Comparison of ENCODE assay signal across 8 cellular contexts in genomic region chr15:80989110-80989517, GRCh38. TPM values are rescaled to one million over a fixed set of nuclear protein-coding genes. Genes with fewer than 3 reads are reported as not detected.
DNase-seq lines count a peak whose midpoint lies in the region; ATAC-seq lines count a peak whose summit lies in the region.

No MANE protein-coding gene starts in this region.

- peak overlapping the region; percentile 53 to 86 (median 73) for H3K9ac ChIP-seq in subcutaneous abdominal adipose tissue (ENCODE audit: low read length in 5 of 5)

- WGBS in adipose tissue, 3 donors: 0 to 2% (median 1%) methylated on average over 7 of the region's 7 CpGs

- DNase-seq in kidney tubule cell (ENCODE audit: low spot score): peak; percentile 47
- no peak for DNase-seq in occipital lobe (lab: John Stamatoyannopoulos, UW)

- no peaks in the 10 kb centered on the region for H3K27me3 ChIP-seq in subcutaneous abdominal adipose tissue (ENCODE audit: control insufficient read depth in 5 of 5, insufficient read depth in 4 of 5, low read length in 5 of 5)

- H3K4me1 ChIP-seq in subcutaneous abdominal adipose tissue (ENCODE audit: control insufficient read depth in 5 of 5, insufficient read depth in 5 of 5, low read length in 5 of 5): peaks cover 5 to 61% (median 53%) of the 10 kb centered on the region in 5 donors

- peaks cover 0 to 4% (median 0%) of the 10 kb centered on the region in 5 donors for H3K36me3 ChIP-seq in subcutaneous abdominal adipose tissue (ENCODE audit: control insufficient read depth in 5 of 5, insufficient read depth in 5 of 5, low read length in 5 of 5)

- peak overlapping the region; percentile 94 to 99 (median 95) for H3K4me3 ChIP-seq in subcutaneous abdominal adipose tissue (ENCODE audit: low read depth in 1 of 5, low read length in 5 of 5)

- ATAC-seq in GM18511 (IDR thresholded peaks at IDR 0.05; ENCODE audit: unreplicated experiment) (peak; percentile 17), HG03354 (IDR thresholded peaks at IDR 0.05; ENCODE audit: poor library complexity, severe bottlenecking, unreplicated experiment) (peak; percentile 10), HG02981 (IDR thresholded peaks at IDR 0.05; ENCODE audit: unreplicated experiment) (no peak)
- no peak for ATAC-seq in activated CD4-positive, CD25-positive, alpha-beta regulatory T cell treated with anti-CD3 and anti-CD28 coated beads, Interleukin-2, amount 50 U/mL, for 24 hours

- peak overlapping the region; percentile 19 for H3K27ac ChIP-seq in adipose tissue (ENCODE audit: low read depth, low read length)
- peak overlapping the region; percentile 99 for H3K27ac ChIP-seq in subcutaneous abdominal adipose tissue (ENCODE audit: low read depth, low read length)

- no peaks in the 10 kb centered on the region for H3K9me3 ChIP-seq in subcutaneous abdominal adipose tissue (ENCODE audit: control insufficient read depth in 5 of 5, low read length in 5 of 5)

RNA-seq across cellular contexts. Expression of gene MESD, which starts 0.5 kb away (rescaled TPM):
- 10 to 100 TPM; 10.7 to 14.1 (median 12.7) TPM for polyA plus RNA-seq in adipose tissue
- 14.7 TPM for total RNA-seq in occipital lobe

RNA-seq across cellular contexts. Expression of gene TLNRD1, which starts 11.6 kb away (rescaled TPM):
- polyA plus RNA-seq in adipose tissue: 10 to 100 TPM in 2 of 3 donors, 1 to 10 TPM in 1; 6.7 to 29.3 (median 11.5) TPM
- total RNA-seq in occipital lobe: 8.6 TPM

Comparison
In these comparisons a context has a peak if more than half of its experiments do, and no peak if none do; other contexts are left out.
1. ATAC-seq: peak in GM18511 (single experiment) and HG03354 (single experiment); none in activated CD4-positive, CD25-positive, alpha-beta regulatory T cell treated with anti-CD3 and anti-CD28 coated beads, Interleukin-2, amount 50 U/mL, for 24 hours (0 of 2) and HG02981 (single experiment).